In genomic region chr11:67301313-67301921, GRCh38 we compare ENCODE assay signal across 13 cellular contexts. TPM values are rescaled to one million over a fixed set of nuclear protein-coding genes. Genes with fewer than 3 reads are reported as not detected.
A peak's percentile ranks its signal among the peaks of the same experiment; 100 is the strongest.
DNase-seq lines count a peak whose midpoint lies in the region; ATAC-seq and TF ChIP-seq lines count a peak whose summit lies in the region.
"Had no signal": no experiment of that assay in that cellular context is flagged by ENCODE, and none has a peak within 500 bp of the region (broad histone marks: within the 10 kb centered on the region; RNA-seq: fewer than 3 reads in every experiment).

No MANE protein-coding gene starts in this region.

- H2BK20ac ChIP-seq in H9 (ENCODE audit: low read depth, low read length, poor library complexity, severe bottlenecking): no peak overlapping the region

- no peak overlapping the region for H2BK120ac ChIP-seq in H9 (ENCODE audit: low read depth, low read length, poor library complexity, severe bottlenecking)

- H4K20me1 ChIP-seq in H9 (ENCODE audit: control insufficient read depth, insufficient read depth, insufficient read length): no peaks in the 10 kb centered on the region

- H3K79me1 ChIP-seq in H9 (ENCODE audit: insufficient read depth, low read depth, low read length, poor library complexity, severe bottlenecking): no peaks in the 10 kb centered on the region

- no peak overlapping the region for H2AK5ac ChIP-seq in H9 (ENCODE audit: insufficient read length, low read length)

- no peak overlapping the region for H4K8ac ChIP-seq in H9 (replicated peaks; ENCODE audit: insufficient read length, low read depth, low read length)

- no peak overlapping the region for H3T11ph ChIP-seq in H9 (ENCODE audit: low read length)

- no peaks in the 10 kb centered on the region for H3K79me2 ChIP-seq in H9 (ENCODE audit: insufficient read depth, low read length)

- peak overlapping the region; percentile 65 for H3K4me2 ChIP-seq in H9 (ENCODE audit: insufficient read depth, insufficient read length, low read length)

- intact Hi-C loops in activated CD4-positive, alpha-beta T cell treated with anti-CD3 and anti-CD28 coated beads, Interleukin-2, amount 10 ng/mL, durations not matched to agents 24 days and 14 days (cut with micrococcal nuclease): no loop called here

- H3K27ac Mint-ChIP-seq in H9: no peak overlapping the region
- no peak overlapping the region for H3K27ac Mint-ChIP-seq in activated CD4-positive, alpha-beta T cell treated with anti-CD3 and anti-CD28 coated beads, Interleukin-2, amount 10 ng/mL, durations not matched to agents 24 days and 14 days
- H3K27ac Mint-ChIP-seq: stimulated activated memory B cell treated with anti-CD40 and anti-IgM and Interleukin-4, amounts not matched to agents 10 μg/mL and 1 μg/mL and 100 μg/mL, for 72 hours had no signal

- no peak overlapping the region for H3K4ac ChIP-seq in H9 (ENCODE audit: low read depth, low read length)

- H3K27ac ChIP-seq in H9 (ENCODE audit: insufficient read length, low read depth, low read length): no peak overlapping the region
- H3K27ac ChIP-seq in VCaP: peak overlapping the region; percentile 96
- no peak overlapping the region for H3K27ac ChIP-seq in iPS-18a (ENCODE audit: low read length)
- H3K27ac ChIP-seq: adrenal gland, coronary artery had no signal

- H3K4me3 Mint-ChIP-seq in H9: no peak overlapping the region
- H3K4me3 Mint-ChIP-seq in activated CD4-positive, alpha-beta T cell treated with anti-CD3 and anti-CD28 coated beads, Interleukin-2, amount 10 ng/mL, durations not matched to agents 24 days and 14 days: no peak overlapping the region
- H3K4me3 Mint-ChIP-seq: stimulated activated memory B cell treated with anti-CD40 and anti-IgM and Interleukin-4, amounts not matched to agents 10 μg/mL and 1 μg/mL and 100 μg/mL, for 72 hours had no signal

- no peak overlapping the region for H2BK15ac ChIP-seq in H9 (ENCODE audit: low read depth, low read length)

- H3K36me3 Mint-ChIP-seq in H9 (ENCODE audit: insufficient read depth in 1 of 3, low read depth in 3 of 3): peaks cover 7 to 38% (median 22%) of the 10 kb centered on the region in 3 experiments
- H3K36me3 Mint-ChIP-seq in activated CD4-positive, alpha-beta T cell treated with anti-CD3 and anti-CD28 coated beads, Interleukin-2, amount 10 ng/mL, durations not matched to agents 24 days and 14 days (ENCODE audit: low read depth): peaks cover 33% of the 10 kb centered on the region

- H3K23me2 ChIP-seq in H9 (ENCODE audit: insufficient read length, low read depth, low read length, poor library complexity, severe bottlenecking): peaks cover 16% of the 10 kb centered on the region

- TF ChIP-seq CTCF in H9 (conservative IDR thresholded peaks at IDR 0.05) (no peak), VCaP (conservative IDR thresholded peaks at IDR 0.05) (no peak)

- H3K18ac ChIP-seq in H9 (ENCODE audit: insufficient read length, low read depth, low read length): no peak overlapping the region

- H3K27me3 Mint-ChIP-seq in H9 (ENCODE audit: low read depth): peaks cover 6% of the 10 kb centered on the region
- H3K27me3 Mint-ChIP-seq in activated CD4-positive, alpha-beta T cell treated with anti-CD3 and anti-CD28 coated beads, Interleukin-2, amount 10 ng/mL, durations not matched to agents 24 days and 14 days: no peaks in the 10 kb centered on the region
- H3K27me3 Mint-ChIP-seq: stimulated activated memory B cell treated with anti-CD40 and anti-IgM and Interleukin-4, amounts not matched to agents 10 μg/mL and 1 μg/mL and 100 μg/mL, for 72 hours had no signal

- no peak for ATAC-seq in HG02571 (IDR thresholded peaks at IDR 0.05; ENCODE audit: unreplicated experiment)
- ATAC-seq: stimulated activated memory B cell treated with anti-CD40 and anti-IgM and Interleukin-4, amounts not matched to agents 10 μg/mL and 1 μg/mL and 100 μg/mL, for 72 hours had no signal

- WGBS in H9 (ENCODE audit: extremely low coverage, insufficient read length, low lambda C conversion rate): no CpG with 5 or more reads among the region's 28 CpGs

- no peak overlapping the region; the same call in 1 of the 2 replicates for H3K14ac ChIP-seq in H9 (ENCODE audit: insufficient read depth, low read length)

- H2BK5ac ChIP-seq in H9 (ENCODE audit: insufficient read length, low read length): no peak overlapping the region

- no peak overlapping the region for H4K91ac ChIP-seq in H9 (ENCODE audit: insufficient read length, low read depth, low read length)

- H3K56ac ChIP-seq in H9 (ENCODE audit: insufficient read length, low read depth, low read length): no peak overlapping the region

- H3K4me1 Mint-ChIP-seq in H9: peaks cover 11 to 16% of the 10 kb centered on the region in 2 experiments
- H3K4me1 Mint-ChIP-seq in activated CD4-positive, alpha-beta T cell treated with anti-CD3 and anti-CD28 coated beads, Interleukin-2, amount 10 ng/mL, durations not matched to agents 24 days and 14 days: no peaks in the 10 kb centered on the region
- H3K4me1 Mint-ChIP-seq: stimulated activated memory B cell treated with anti-CD40 and anti-IgM and Interleukin-4, amounts not matched to agents 10 μg/mL and 1 μg/mL and 100 μg/mL, for 72 hours had no signal

- no peaks in the 10 kb centered on the region for H3K4me1 ChIP-seq in H9 (ENCODE audit: insufficient read depth, low read length)
- peaks cover 5% of the 10 kb centered on the region for H3K4me1 ChIP-seq in iPS-18a (ENCODE audit: control insufficient read depth, low read depth, low read length)

- peak overlapping the region; percentile 77 for H3K4me3 ChIP-seq in iPS-18a (ENCODE audit: low read length)

- H4K5ac ChIP-seq in H9 (ENCODE audit: insufficient read length, low read depth, low read length): no peak overlapping the region

- H3K23ac ChIP-seq in H9 (ENCODE audit: insufficient read length, low read depth, low read length): no peak overlapping the region

- DNase-seq in H9 (no peak), retina (peak; percentile 30), DMS79 (lab: John Stamatoyannopoulos, UW) (no peak)
- DNase-seq in activated CD4-positive, alpha-beta T cell treated with anti-CD3 and anti-CD28 coated beads, Interleukin-2, amount 10 ng/mL, durations not matched to agents 24 days and 14 days: no peak
- no peak for DNase-seq in stimulated activated naive CD4-positive, alpha-beta T cell (lab: John Stamatoyannopoulos, UW)
- DNase-seq: activated CD8-positive, alpha-beta memory T cell treated with anti-CD3 and anti-CD28 coated beads, Interleukin-2, amount 50 U/mL, for 48 hours; stimulated activated CD4-positive, alpha-beta T cell treated with anti-CD3 and anti-CD28 coated beads, Interleukin-4, amount 100 ng/mL, for 24 hours had no signal

- H3K27me3 ChIP-seq in H9 (ENCODE audit: insufficient read depth, low read length): no peaks in the 10 kb centered on the region
- H3K27me3 ChIP-seq in iPS-18a (ENCODE audit: control insufficient read depth, insufficient read depth, low read length): peaks cover 12% of the 10 kb centered on the region
- H3K27me3 ChIP-seq: adrenal gland had no signal

- H3K9me3 Mint-ChIP-seq in H9: peaks cover 4 to 5% of the 10 kb centered on the region in 2 experiments; a peak in 4 of 5 replicates
- peaks cover 2% of the 10 kb centered on the region for H3K9me3 Mint-ChIP-seq in activated CD4-positive, alpha-beta T cell treated with anti-CD3 and anti-CD28 coated beads, Interleukin-2, amount 10 ng/mL, durations not matched to agents 24 days and 14 days

- H3K36me3 ChIP-seq in iPS-18a (ENCODE audit: control insufficient read depth, low read depth, low read length): peaks cover 7% of the 10 kb centered on the region

- H2AFZ ChIP-seq in H9 (ENCODE audit: low read length): no peak overlapping the region

- H3K9ac ChIP-seq in H9 (ENCODE audit: extremely low read depth, insufficient read length, low read length): no peak overlapping the region
- H3K9ac ChIP-seq in iPS-18a (ENCODE audit: low read length): no peak overlapping the region

- H2BK12ac ChIP-seq in H9 (ENCODE audit: insufficient read length, low read depth, low read length): no peak overlapping the region

- H3K9me3 ChIP-seq in H9 (ENCODE audit: control insufficient read depth, low read depth, low read length) (no peaks in the 10 kb centered on the region), iPS-18a (ENCODE audit: control insufficient read depth, low read depth, low read length) (no peaks in the 10 kb centered on the region)
- H3K9me3 ChIP-seq: adrenal gland had no signal

RNA-seq across cellular contexts. Expression of gene SSH3, which starts 1.9 kb away (rescaled TPM):
- total RNA-seq in H9 (2021): 42.2 and 44.2 TPM in 2 replicates
- 7.1 and 8.1 TPM in 2 replicates for total RNA-seq in activated CD4-positive, alpha-beta T cell treated with anti-CD3 and anti-CD28 coated beads, Interleukin-2, amount 10 ng/mL, durations not matched to agents 24 days and 14 days

RNA-seq across cellular contexts. Expression of gene ANKRD13D, which starts 12.3 kb away (rescaled TPM):
- 40.9 and 42.1 TPM in 2 replicates for total RNA-seq in H9 (2021)
- total RNA-seq in activated CD4-positive, alpha-beta T cell treated with anti-CD3 and anti-CD28 coated beads, Interleukin-2, amount 10 ng/mL, durations not matched to agents 24 days and 14 days: 114 and 124 TPM in 2 replicates

RNA-seq across cellular contexts. Expression of gene GRK2, which starts 35.1 kb away (rescaled TPM):
- 55.5 and 56.3 TPM in 2 replicates for total RNA-seq in H9 (2021)
- total RNA-seq in activated CD4-positive, alpha-beta T cell treated with anti-CD3 and anti-CD28 coated beads, Interleukin-2, amount 10 ng/mL, durations not matched to agents 24 days and 14 days: 244 and 248 TPM in 2 replicates

RNA-seq across cellular contexts. Expression of gene POLD4, which starts 51.9 kb away (rescaled TPM):
- 19.5 and 22.3 TPM in 2 replicates for total RNA-seq in H9 (2021)
- 36.0 and 36.4 TPM in 2 replicates for total RNA-seq in activated CD4-positive, alpha-beta T cell treated with anti-CD3 and anti-CD28 coated beads, Interleukin-2, amount 10 ng/mL, durations not matched to agents 24 days and 14 days
